1 cellular context compared by ENCODE assay signal in the genomic region with DNA sequence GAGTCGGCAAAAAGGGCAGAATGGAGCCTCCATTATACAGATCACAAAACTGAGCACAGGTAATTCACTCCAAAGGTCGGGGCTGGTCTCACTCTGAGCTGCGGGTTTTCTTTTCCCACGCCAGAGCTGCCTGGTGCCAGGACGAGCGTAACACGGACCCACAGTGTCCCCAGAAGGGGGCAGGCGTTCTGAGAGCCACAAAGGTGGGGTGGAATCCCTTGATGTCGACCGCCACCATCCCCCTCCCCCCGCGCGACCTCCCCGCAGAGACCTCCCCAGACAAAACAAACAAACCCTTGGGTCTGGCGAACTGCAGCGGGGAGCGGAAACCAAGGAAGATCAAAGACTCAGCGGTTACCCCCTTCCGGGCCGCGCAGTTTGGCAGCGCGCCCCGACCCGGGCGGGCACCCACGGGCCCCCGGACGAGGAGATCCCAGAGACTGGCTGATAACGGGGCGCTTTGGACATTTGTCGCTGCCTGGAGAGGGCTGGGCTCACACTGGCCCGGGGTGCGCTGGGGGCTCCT.
TF ChIP-seq lines count a peak whose summit lies in the region.

No MANE protein-coding gene starts in this region.

TF ChIP-seq in HEK293, 187 proteins besides CTCF, POLR2A, EP300 and RAD21 (continued from another document):
- TF ChIP-seq, protein P1, sequence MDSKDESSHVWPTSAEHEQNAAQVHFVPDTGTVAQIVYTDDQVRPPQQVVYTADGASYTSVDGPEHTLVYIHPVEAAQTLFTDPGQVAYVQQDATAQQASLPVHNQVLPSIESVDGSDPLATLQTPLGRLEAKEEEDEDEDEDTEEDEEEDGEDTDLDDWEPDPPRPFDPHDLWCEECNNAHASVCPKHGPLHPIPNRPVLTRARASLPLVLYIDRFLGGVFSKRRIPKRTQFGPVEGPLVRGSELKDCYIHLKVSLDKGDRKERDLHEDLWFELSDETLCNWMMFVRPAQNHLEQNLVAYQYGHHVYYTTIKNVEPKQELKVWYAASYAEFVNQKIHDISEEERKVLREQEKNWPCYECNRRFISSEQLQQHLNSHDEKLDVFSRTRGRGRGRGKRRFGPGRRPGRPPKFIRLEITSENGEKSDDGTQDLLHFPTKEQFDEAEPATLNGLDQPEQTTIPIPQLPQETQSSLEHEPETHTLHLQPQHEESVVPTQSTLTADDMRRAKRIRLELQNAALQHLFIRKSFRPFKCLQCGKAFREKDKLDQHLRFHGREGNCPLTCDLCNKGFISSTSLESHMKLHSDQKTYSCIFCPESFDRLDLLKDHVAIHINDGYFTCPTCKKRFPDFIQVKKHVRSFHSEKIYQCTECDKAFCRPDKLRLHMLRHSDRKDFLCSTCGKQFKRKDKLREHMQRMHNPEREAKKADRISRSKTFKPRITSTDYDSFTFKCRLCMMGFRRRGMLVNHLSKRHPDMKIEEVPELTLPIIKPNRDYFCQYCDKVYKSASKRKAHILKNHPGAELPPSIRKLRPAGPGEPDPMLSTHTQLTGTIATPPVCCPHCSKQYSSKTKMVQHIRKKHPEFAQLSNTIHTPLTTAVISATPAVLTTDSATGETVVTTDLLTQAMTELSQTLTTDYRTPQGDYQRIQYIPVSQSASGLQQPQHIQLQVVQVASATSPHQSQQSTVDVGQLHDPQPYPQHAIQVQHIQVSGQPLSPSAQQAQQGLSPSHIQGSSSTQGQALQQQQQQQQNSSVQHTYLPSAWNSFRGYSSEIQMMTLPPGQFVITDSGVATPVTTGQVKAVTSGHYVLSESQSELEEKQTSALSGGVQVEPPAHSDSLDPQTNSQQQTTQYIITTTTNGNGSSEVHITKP (tag by site-specific recombination; IDR thresholded peaks at IDR 0.05), result peak; percentile 45; the same call in 1 of the 2 replicates
- TF ChIP-seq ZNF837 (tag by site-specific recombination; IDR thresholded peaks at IDR 0.05) (no peak), GLIS2 (tag by site-specific recombination; IDR thresholded peaks at IDR 0.05) (peak; percentile 75), SP2 (tag by site-specific recombination; IDR thresholded peaks at IDR 0.05) (peak; percentile 13; the same call in 1 of the 2 replicates), ZIC2 (tag by site-specific recombination; IDR thresholded peaks at IDR 0.05) (peak; percentile 96), MEIS1 (CRISPR knock-in tag; IDR thresholded peaks at IDR 0.05; ENCODE audit: borderline replicate concordance) (no peak), GLIS1 (tag by site-specific recombination; IDR thresholded peaks at IDR 0.05) (peak; percentile 99), REPIN1 (tag by site-specific recombination; IDR thresholded peaks at IDR 0.05; ENCODE audit: low read depth) (no peak), HOXC10 (CRISPR knock-in tag; IDR thresholded peaks at IDR 0.05) (no peak), ZNF600 (tag by site-specific recombination; IDR thresholded peaks at IDR 0.05) (0 out of 2 replicates have a peak, but pooled peaks have one; percentile 35), TCF7L2 (IDR thresholded peaks at IDR 0.05; ENCODE audit: borderline replicate concordance, low read depth, low read length) (peak; percentile 90; the same call in 1 of the 2 replicates), HOXA7 (CRISPR knock-in tag; IDR thresholded peaks at IDR 0.05; ENCODE audit: borderline replicate concordance) (no peak)
- TF ChIP-seq, protein P2, sequence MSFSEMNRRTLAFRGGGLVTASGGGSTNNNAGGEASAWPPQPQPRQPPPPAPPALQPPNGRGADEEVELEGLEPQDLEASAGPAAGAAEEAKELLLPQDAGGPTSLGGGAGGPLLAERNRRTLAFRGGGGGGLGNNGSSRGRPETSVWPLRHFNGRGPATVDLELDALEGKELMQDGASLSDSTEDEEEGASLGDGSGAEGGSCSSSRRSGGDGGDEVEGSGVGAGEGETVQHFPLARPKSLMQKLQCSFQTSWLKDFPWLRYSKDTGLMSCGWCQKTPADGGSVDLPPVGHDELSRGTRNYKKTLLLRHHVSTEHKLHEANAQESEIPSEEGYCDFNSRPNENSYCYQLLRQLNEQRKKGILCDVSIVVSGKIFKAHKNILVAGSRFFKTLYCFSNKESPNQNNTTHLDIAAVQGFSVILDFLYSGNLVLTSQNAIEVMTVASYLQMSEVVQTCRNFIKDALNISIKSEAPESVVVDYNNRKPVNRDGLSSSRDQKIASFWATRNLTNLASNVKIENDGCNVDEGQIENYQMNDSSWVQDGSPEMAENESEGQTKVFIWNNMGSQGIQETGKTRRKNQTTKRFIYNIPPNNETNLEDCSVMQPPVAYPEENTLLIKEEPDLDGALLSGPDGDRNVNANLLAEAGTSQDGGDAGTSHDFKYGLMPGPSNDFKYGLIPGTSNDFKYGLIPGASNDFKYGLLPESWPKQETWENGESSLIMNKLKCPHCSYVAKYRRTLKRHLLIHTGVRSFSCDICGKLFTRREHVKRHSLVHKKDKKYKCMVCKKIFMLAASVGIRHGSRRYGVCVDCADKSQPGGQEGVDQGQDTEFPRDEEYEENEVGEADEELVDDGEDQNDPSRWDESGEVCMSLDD (tag by site-specific recombination; IDR thresholded peaks at IDR 0.05), result 0 out of 2 replicates have a peak, but pooled peaks have one; percentile 39
- TF ChIP-seq, protein P3, sequence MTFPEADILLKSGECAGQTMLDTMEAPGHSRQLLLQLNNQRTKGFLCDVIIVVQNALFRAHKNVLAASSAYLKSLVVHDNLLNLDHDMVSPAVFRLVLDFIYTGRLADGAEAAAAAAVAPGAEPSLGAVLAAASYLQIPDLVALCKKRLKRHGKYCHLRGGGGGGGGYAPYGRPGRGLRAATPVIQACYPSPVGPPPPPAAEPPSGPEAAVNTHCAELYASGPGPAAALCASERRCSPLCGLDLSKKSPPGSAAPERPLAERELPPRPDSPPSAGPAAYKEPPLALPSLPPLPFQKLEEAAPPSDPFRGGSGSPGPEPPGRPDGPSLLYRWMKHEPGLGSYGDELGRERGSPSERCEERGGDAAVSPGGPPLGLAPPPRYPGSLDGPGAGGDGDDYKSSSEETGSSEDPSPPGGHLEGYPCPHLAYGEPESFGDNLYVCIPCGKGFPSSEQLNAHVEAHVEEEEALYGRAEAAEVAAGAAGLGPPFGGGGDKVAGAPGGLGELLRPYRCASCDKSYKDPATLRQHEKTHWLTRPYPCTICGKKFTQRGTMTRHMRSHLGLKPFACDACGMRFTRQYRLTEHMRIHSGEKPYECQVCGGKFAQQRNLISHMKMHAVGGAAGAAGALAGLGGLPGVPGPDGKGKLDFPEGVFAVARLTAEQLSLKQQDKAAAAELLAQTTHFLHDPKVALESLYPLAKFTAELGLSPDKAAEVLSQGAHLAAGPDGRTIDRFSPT (tag by site-specific recombination; IDR thresholded peaks at IDR 0.05), result peak; percentile 47; the same call in 1 of the 2 replicates
- TF ChIP-seq, protein P4, sequence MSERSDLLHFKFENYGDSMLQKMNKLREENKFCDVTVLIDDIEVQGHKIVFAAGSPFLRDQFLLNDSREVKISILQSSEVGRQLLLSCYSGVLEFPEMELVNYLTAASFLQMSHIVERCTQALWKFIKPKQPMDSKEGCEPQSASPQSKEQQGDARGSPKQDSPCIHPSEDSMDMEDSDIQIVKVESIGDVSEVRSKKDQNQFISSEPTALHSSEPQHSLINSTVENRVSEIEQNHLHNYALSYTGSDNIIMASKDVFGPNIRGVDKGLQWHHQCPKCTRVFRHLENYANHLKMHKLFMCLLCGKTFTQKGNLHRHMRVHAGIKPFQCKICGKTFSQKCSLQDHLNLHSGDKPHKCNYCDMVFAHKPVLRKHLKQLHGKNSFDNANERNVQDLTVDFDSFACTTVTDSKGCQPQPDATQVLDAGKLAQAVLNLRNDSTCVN (tag by site-specific recombination; optimal IDR thresholded peaks at IDR 0.05), result peak; percentile 61
- TF ChIP-seq, protein P5, sequence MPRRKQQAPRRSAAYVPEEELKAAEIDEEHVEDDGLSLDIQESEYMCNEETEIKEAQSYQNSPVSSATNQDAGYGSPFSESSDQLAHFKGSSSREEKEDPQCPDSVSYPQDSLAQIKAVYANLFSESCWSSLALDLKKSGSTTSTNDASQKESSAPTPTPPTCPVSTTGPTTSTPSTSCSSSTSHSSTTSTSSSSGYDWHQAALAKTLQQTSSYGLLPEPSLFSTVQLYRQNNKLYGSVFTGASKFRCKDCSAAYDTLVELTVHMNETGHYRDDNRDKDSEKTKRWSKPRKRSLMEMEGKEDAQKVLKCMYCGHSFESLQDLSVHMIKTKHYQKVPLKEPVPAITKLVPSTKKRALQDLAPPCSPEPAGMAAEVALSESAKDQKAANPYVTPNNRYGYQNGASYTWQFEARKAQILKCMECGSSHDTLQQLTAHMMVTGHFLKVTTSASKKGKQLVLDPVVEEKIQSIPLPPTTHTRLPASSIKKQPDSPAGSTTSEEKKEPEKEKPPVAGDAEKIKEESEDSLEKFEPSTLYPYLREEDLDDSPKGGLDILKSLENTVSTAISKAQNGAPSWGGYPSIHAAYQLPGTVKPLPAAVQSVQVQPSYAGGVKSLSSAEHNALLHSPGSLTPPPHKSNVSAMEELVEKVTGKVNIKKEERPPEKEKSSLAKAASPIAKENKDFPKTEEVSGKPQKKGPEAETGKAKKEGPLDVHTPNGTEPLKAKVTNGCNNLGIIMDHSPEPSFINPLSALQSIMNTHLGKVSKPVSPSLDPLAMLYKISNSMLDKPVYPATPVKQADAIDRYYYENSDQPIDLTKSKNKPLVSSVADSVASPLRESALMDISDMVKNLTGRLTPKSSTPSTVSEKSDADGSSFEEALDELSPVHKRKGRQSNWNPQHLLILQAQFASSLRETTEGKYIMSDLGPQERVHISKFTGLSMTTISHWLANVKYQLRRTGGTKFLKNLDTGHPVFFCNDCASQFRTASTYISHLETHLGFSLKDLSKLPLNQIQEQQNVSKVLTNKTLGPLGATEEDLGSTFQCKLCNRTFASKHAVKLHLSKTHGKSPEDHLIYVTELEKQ (tag by site-specific recombination; IDR thresholded peaks at IDR 0.05; ENCODE audit: borderline replicate concordance), result no peak
- TF ChIP-seq, protein P6, sequence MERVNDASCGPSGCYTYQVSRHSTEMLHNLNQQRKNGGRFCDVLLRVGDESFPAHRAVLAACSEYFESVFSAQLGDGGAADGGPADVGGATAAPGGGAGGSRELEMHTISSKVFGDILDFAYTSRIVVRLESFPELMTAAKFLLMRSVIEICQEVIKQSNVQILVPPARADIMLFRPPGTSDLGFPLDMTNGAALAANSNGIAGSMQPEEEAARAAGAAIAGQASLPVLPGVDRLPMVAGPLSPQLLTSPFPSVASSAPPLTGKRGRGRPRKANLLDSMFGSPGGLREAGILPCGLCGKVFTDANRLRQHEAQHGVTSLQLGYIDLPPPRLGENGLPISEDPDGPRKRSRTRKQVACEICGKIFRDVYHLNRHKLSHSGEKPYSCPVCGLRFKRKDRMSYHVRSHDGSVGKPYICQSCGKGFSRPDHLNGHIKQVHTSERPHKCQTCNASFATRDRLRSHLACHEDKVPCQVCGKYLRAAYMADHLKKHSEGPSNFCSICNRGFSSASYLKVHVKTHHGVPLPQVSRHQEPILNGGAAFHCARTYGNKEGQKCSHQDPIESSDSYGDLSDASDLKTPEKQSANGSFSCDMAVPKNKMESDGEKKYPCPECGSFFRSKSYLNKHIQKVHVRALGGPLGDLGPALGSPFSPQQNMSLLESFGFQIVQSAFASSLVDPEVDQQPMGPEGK (tag by site-specific recombination; IDR thresholded peaks at IDR 0.05), result peak; percentile 66
